8 cellular contexts compared by ENCODE assay signal in the genomic region with DNA sequence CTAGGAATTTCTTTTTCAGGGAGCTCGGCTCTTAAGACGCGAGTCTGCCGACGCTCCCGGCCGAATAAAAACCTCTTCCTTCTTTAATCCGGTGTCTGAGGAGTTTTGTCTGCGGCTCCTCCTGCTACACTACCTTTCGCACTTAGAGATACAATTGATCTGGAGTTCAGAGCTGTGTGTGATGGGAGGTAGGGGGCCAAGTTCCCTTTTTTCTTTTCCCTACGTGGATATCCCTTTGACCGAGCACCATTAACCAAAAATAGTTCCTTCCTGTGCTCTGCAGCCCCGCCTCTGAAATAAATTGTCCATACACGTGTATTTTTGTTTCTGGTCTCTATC. TPM values are rescaled to one million over a fixed set of nuclear protein-coding genes. Genes with fewer than 3 reads are reported as not detected.
DNase-seq lines count a peak whose midpoint lies in the region; ATAC-seq lines count a peak whose summit lies in the region.

No MANE protein-coding gene starts in this region.

- H3K27me3 ChIP-seq in SJCRH30 (no peaks in the 10 kb centered on the region), ectodermal cell (ENCODE audit: control insufficient read depth, insufficient read depth, low read length, poor library complexity, severe bottlenecking) (peaks cover 37% of the 10 kb centered on the region), mucosa of stomach (ENCODE audit: control insufficient read depth, insufficient read depth, low read length) (no peaks in the 10 kb centered on the region)

- H3K4me1 ChIP-seq in SJCRH30 = peaks cover 6% of the 10 kb centered on the region; the same call in 1 of the 2 replicates
- peaks cover 10% of the 10 kb centered on the region for H3K4me1 ChIP-seq in ectodermal cell (ENCODE audit: control insufficient read depth, insufficient read depth, low read length)
- H3K4me1 ChIP-seq in mucosa of stomach (ENCODE audit: control insufficient read depth, insufficient read depth, low read length) = peaks cover 7% of the 10 kb centered on the region

- H3K4me3 ChIP-seq in SJCRH30 (peak overlapping the region; percentile 82), ectodermal cell (ENCODE audit: insufficient read depth, low read depth, low read length) (peak overlapping the region; percentile 63), mucosa of stomach (ENCODE audit: low read length) (peak overlapping the region; percentile 76)

- H3K9ac ChIP-seq in mucosa of stomach (ENCODE audit: low read length) = peak overlapping the region; percentile 78

- DNase-seq in activated CD8-positive, alpha-beta memory T cell treated with anti-CD3 and anti-CD28 coated beads for 24 hours = peak; percentile 68
- no peak for DNase-seq in activated CD8-positive, alpha-beta memory T cell treated with anti-CD3 and anti-CD28 coated beads, Interleukin-2, amount 50 U/mL, for 4 hours
- no peak for DNase-seq in SJCRH30
- DNase-seq in NCI-H1694 treated with DMSO at 0.1 percent for 48 hours (lab: John Stamatoyannopoulos, UW) = no peak

- peaks cover 8% of the 10 kb centered on the region; the same call in 1 of the 2 replicates for H3K36me3 ChIP-seq in SJCRH30
- peaks cover 5% of the 10 kb centered on the region for H3K36me3 ChIP-seq in ectodermal cell (ENCODE audit: control insufficient read depth, insufficient read depth, low read length)
- no peaks in the 10 kb centered on the region for H3K36me3 ChIP-seq in mucosa of stomach (ENCODE audit: control insufficient read depth, insufficient read depth, low read length)

- ATAC-seq in HG03045 (IDR thresholded peaks at IDR 0.05; ENCODE audit: unreplicated experiment) (peak; percentile 3), GM19463 (IDR thresholded peaks at IDR 0.05; ENCODE audit: unreplicated experiment) (no peak)

- 1 to 3% methylated on average over 11 to 14 of the region's 14 CpGs for WGBS in ectodermal cell, 2 experiments

- H3K27ac ChIP-seq in SJCRH30 = peak overlapping the region; percentile 57; the same call in 1 of the 2 replicates
- no peak overlapping the region for H3K27ac ChIP-seq in ectodermal cell (ENCODE audit: insufficient read depth, low read depth, low read length, poor library complexity, severe bottlenecking)

- H3K9me3 ChIP-seq in SJCRH30 (replicated peaks) = no peaks in the 10 kb centered on the region
- H3K9me3 ChIP-seq in ectodermal cell (ENCODE audit: control insufficient read depth, low read length) = no peaks in the 10 kb centered on the region
- no peaks in the 10 kb centered on the region for H3K9me3 ChIP-seq in mucosa of stomach (ENCODE audit: control insufficient read depth, low read length)

RNA-seq across cellular contexts. Expression of a gene that starts 0.6 kb away (rescaled TPM):
- total RNA-seq in SJCRH30 (2014; rRNA removed; shearing (Covaris generic)) = 33.1 and 37.0 TPM in 2 replicates
- polyA plus RNA-seq in ectodermal cell (2013, experiment 1 of 4) = 14.6 TPM
- 12.5 TPM for polyA plus RNA-seq in ectodermal cell (2013, experiment 2 of 4)
- 10.0 TPM for polyA plus RNA-seq in ectodermal cell (2013, experiment 3 of 4)
- 11.0 TPM for polyA plus RNA-seq in ectodermal cell (2013, experiment 4 of 4)
